ENCODE assay signal across 17 cellular contexts in the genomic region with DNA sequence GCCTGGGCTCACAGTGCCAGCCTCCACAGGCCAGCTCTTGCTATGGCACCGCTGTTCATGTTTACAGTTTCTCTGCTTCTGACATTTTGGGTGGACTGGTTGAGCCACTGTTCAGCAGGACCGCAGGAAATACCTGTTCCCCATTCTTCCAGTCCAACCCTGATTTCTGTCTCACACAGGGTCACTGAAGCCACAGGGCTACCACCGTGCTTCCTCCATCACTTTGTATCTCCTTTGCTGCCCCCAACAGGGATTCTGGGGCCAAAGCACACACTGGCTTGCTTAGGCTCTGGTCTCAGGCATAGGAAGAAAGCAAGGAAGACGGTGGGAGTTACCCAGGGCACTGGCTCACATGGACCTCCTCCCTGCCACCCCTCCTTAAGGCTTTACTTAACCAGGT.
A peak's percentile ranks its signal among the peaks of the same experiment; 100 is the strongest.
DNase-seq lines count a peak whose midpoint lies in the region; ATAC-seq and TF ChIP-seq lines count a peak whose summit lies in the region.
"Had no signal": no experiment of that assay in that cellular context is flagged by ENCODE, and none has a peak within 500 bp of the region (broad histone marks: within the 10 kb centered on the region; RNA-seq: fewer than 3 reads in every experiment).

No MANE protein-coding gene starts in this region.

- no peak overlapping the region for H3K4me3 Mint-ChIP-seq in activated T-cell treated with anti-CD3 and anti-CD28 coated beads, Interleukin-2, amount 50 U/mL, for 24 hours
- H3K4me3 Mint-ChIP-seq: activated CD4-positive, alpha-beta T cell treated with anti-CD3 and anti-CD28 coated beads for 36 hours; nephron progenitor cell had no signal

- ATAC-seq in SK-N-SH treated with all-trans-retinoic acid at 6 μM for 48 hours (peak; percentile 43; the same call in 2 of the 3 replicates), HG03354 (IDR thresholded peaks at IDR 0.05; ENCODE audit: poor library complexity, severe bottlenecking, unreplicated experiment) (no peak), left lobe of liver (no peak)
- ATAC-seq: activated CD4-positive, alpha-beta T cell treated with anti-CD3 and anti-CD28 coated beads for 36 hours; gastrocnemius medialis had no signal

- POLR2A ChIA-PET in HEK293T (lab: Yijun Ruan, JAX): no interaction called here

- H3K27me3 ChIP-seq in Peyer's patch: no peaks in the 10 kb centered on the region
- H3K27me3 ChIP-seq: gastrocnemius medialis, testis had no signal

- H3K36me3 Mint-ChIP-seq in activated T-cell treated with anti-CD3 and anti-CD28 coated beads, Interleukin-2, amount 50 U/mL, for 24 hours (ENCODE audit: low read depth): no peaks in the 10 kb centered on the region

- TF ChIP-seq CTCF in Peyer's patch (IDR thresholded peaks at IDR 0.05): no peak

- peaks cover 11% of the 10 kb centered on the region for H3K4me1 Mint-ChIP-seq in activated T-cell treated with anti-CD3 and anti-CD28 coated beads, Interleukin-2, amount 50 U/mL, for 24 hours (ENCODE audit: low read depth)

- peaks cover 51% of the 10 kb centered on the region for H3K27me3 Mint-ChIP-seq in activated T-cell treated with anti-CD3 and anti-CD28 coated beads, Interleukin-2, amount 50 U/mL, for 24 hours

- H3K36me3 ChIP-seq in Peyer's patch: no peaks in the 10 kb centered on the region
- H3K36me3 ChIP-seq: gastrocnemius medialis had no signal

- CTCF ChIA-PET in HEK293T (lab: Yijun Ruan, JAX): interaction anchor here (1.1 kb wide), 1 partner anchor 20 kb away, joined by 3 read pairs; no protein-coding TSS in a partner anchor

- no peak overlapping the region for H3K27ac ChIP-seq in Peyer's patch
- H3K27ac ChIP-seq: gastrocnemius medialis, KMS-11, testis had no signal

- H3K27ac Mint-ChIP-seq in activated T-cell treated with anti-CD3 and anti-CD28 coated beads, Interleukin-2, amount 50 U/mL, for 24 hours: no peak overlapping the region
- H3K27ac Mint-ChIP-seq: activated CD4-positive, alpha-beta T cell treated with anti-CD3 and anti-CD28 coated beads for 36 hours; nephron progenitor cell had no signal

- DNase-seq in DMS53 (lab: John Stamatoyannopoulos, UW) (peak; percentile 50), HEK293T (ENCODE audit: extremely low spot score) (peak; percentile 32), islet precursor cell (peak; percentile 78), left lobe of liver (ENCODE audit: low spot score) (no peak), Peyer's patch (no peak)
- DNase-seq in activated T-cell treated with anti-CD3 and anti-CD28 coated beads, Interleukin-2, amount 50 U/mL, for 24 hours: no peak
- DNase-seq: activated CD4-positive, alpha-beta T cell treated with anti-CD3 and anti-CD28 coated beads for 36 hours; activated T-cell treated with anti-CD3 and anti-CD28 coated beads, Interleukin-2, amount 50 U/mL, for 48 hours; anterior cingulate cortex; gastrocnemius medialis; NCI-H345; nephron progenitor cell; testis had no signal

- no peak for TF ChIP-seq POLR2A in Peyer's patch (IDR thresholded peaks at IDR 0.05)

- H3K9me3 ChIP-seq in Peyer's patch: no peaks in the 10 kb centered on the region
- H3K9me3 ChIP-seq: gastrocnemius medialis, testis had no signal

- H3K4me1 ChIP-seq in Peyer's patch: no peaks in the 10 kb centered on the region
- H3K4me1 ChIP-seq: gastrocnemius medialis, testis had no signal

- H3K4me3 ChIP-seq in Peyer's patch: no peak overlapping the region
- H3K4me3 ChIP-seq: gastrocnemius medialis, smooth muscle cell, testis had no signal

- H3K9me3 Mint-ChIP-seq in activated T-cell treated with anti-CD3 and anti-CD28 coated beads, Interleukin-2, amount 50 U/mL, for 24 hours: peaks cover 4% of the 10 kb centered on the region

TF ChIP-seq in HEK293T, 16 proteins besides CTCF, POLR2A, EP300 and RAD21:
- TF ChIP-seq TARDBP (IDR thresholded peaks at IDR 0.05): no peak
- TF ChIP-seq SP1 (IDR thresholded peaks at IDR 0.05): no peak
- TF ChIP-seq ZNF384 (IDR thresholded peaks at IDR 0.05): no peak
- no peak for TF ChIP-seq LEF1 (IDR thresholded peaks at IDR 0.05; ENCODE audit: borderline replicate concordance)
- TF ChIP-seq, protein P1, sequence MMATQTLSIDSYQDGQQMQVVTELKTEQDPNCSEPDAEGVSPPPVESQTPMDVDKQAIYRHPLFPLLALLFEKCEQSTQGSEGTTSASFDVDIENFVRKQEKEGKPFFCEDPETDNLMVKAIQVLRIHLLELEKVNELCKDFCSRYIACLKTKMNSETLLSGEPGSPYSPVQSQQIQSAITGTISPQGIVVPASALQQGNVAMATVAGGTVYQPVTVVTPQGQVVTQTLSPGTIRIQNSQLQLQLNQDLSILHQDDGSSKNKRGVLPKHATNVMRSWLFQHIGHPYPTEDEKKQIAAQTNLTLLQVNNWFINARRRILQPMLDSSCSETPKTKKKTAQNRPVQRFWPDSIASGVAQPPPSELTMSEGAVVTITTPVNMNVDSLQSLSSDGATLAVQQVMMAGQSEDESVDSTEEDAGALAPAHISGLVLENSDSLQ (IDR thresholded peaks at IDR 0.05): no peak
- TF ChIP-seq FOXA1 (IDR thresholded peaks at IDR 0.05): no peak
- TF ChIP-seq HDGF (IDR thresholded peaks at IDR 0.05; ENCODE audit: borderline replicate concordance): no peak
- no peak for TF ChIP-seq FOXM1 (IDR thresholded peaks at IDR 0.05; ENCODE audit: borderline replicate concordance)
- no peak for TF ChIP-seq SUZ12 (IDR thresholded peaks at IDR 0.05)
- no peak for TF ChIP-seq ARNT (IDR thresholded peaks at IDR 0.05)
- no peak for TF ChIP-seq ELF4 (IDR thresholded peaks at IDR 0.05)
- no peak for TF ChIP-seq CTBP1 (IDR thresholded peaks at IDR 0.05; ENCODE audit: borderline replicate concordance)
- TF ChIP-seq FOXK2 (IDR thresholded peaks at IDR 0.05): no peak
- TF ChIP-seq L3MBTL2 (conservative IDR thresholded peaks at IDR 0.05): no peak
- no peak for TF ChIP-seq NFRKB (IDR thresholded peaks at IDR 0.05)
- no peak for TF ChIP-seq BHLHE40 (IDR thresholded peaks at IDR 0.05; ENCODE audit: borderline replicate concordance)

TF ChIP-seq in SK-N-SH treated with all-trans-retinoic acid at 6 μM for 48 hours, 23 proteins besides CTCF, POLR2A, EP300 and RAD21:
- TF ChIP-seq, protein P2, sequence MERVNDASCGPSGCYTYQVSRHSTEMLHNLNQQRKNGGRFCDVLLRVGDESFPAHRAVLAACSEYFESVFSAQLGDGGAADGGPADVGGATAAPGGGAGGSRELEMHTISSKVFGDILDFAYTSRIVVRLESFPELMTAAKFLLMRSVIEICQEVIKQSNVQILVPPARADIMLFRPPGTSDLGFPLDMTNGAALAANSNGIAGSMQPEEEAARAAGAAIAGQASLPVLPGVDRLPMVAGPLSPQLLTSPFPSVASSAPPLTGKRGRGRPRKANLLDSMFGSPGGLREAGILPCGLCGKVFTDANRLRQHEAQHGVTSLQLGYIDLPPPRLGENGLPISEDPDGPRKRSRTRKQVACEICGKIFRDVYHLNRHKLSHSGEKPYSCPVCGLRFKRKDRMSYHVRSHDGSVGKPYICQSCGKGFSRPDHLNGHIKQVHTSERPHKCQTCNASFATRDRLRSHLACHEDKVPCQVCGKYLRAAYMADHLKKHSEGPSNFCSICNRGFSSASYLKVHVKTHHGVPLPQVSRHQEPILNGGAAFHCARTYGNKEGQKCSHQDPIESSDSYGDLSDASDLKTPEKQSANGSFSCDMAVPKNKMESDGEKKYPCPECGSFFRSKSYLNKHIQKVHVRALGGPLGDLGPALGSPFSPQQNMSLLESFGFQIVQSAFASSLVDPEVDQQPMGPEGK (CRISPR knock-in tag; IDR thresholded peaks at IDR 0.05; ENCODE audit: borderline replicate concordance): no peak
- no peak for TF ChIP-seq ZNF565 (CRISPR knock-in tag; conservative IDR thresholded peaks at IDR 0.05; ENCODE audit: low read depth)

Comparison
In these comparisons a context has a peak if more than half of its experiments do, and no peak if none do; other contexts are left out.
1. DNase-seq: peak in DMS53 (single experiment), HEK293T (single experiment) and islet precursor cell (single experiment); none in activated T-cell treated with anti-CD3 and anti-CD28 coated beads, Interleukin-2, amount 50 U/mL, for 24 hours (single experiment), left lobe of liver (single experiment) and Peyer's patch (0 of 3).